ENCODE assay signal across 8 cellular contexts in genomic region chr11:65083834-65084597, GRCh38. TPM values are rescaled to one million over a fixed set of nuclear protein-coding genes. Genes with fewer than 3 reads are reported as not detected.
A peak's percentile ranks its signal among the peaks of the same experiment; 100 is the strongest.
DNase-seq lines count a peak whose midpoint lies in the region; ATAC-seq and TF ChIP-seq lines count a peak whose summit lies in the region.

Gene CDCA5, minus strand, starts transcription at chr11:65084040. Its CDS starts 62 bp downstream, at chr11:65083978.
Gene ZFPL1, plus strand, starts transcription at chr11:65084222. Its CDS starts 477 bp downstream, at chr11:65084699.

- TF ChIP-seq POLR2A in esophagus squamous epithelium (IDR thresholded peaks at IDR 0.05): peak in 2 of 4 donors; percentile 65 to 66

- no peak for TF ChIP-seq CTCF in DND-41 (IDR thresholded peaks at IDR 0.05; ENCODE audit: borderline replicate concordance, extremely low read depth, low read length, poor library complexity, severe bottlenecking)
- peak in 4 of 6 experiments; percentile 7 to 50 (median 14) for TF ChIP-seq CTCF in esophagus squamous epithelium (IDR thresholded peaks at IDR 0.05)

- H3K27ac ChIP-seq in DND-41 (ENCODE audit: low read length) (peak within 1 kb of the TSS; percentile 96), GM23248 (peak within 1 kb of the TSS; percentile 89), esophagus squamous epithelium (peak within 1 kb of the TSS; percentile 90 to 99 (median 97))

- peaks cover 56% of the 10 kb centered on the region for H3K4me1 ChIP-seq in DND-41 (ENCODE audit: insufficient read depth, low read length)
- H3K4me1 ChIP-seq in GM23248 (ENCODE audit: insufficient read depth): 0 out of 2 replicates have a peak, but pooled peaks cover 5% of the 10 kb centered on the region
- peaks cover 11 to 30% (median 14%) of the 10 kb centered on the region in 3 donors for H3K4me1 ChIP-seq in esophagus squamous epithelium

- intact Hi-C loops in activated T-helper 1 cell treated with anti-CD3 and anti-CD28 coated beads, Interleukin-12 subunit alpha, Interleukin-12 subunit beta, Interleukin-2, Interleukin-4 antibody, amounts not matched to agents 30 ng/mL and 10 ng/mL and 1 ng/mL, durations not matched to agents 14 hours and 24 hours and 36 hours (cut with micrococcal nuclease): loop anchor here (1.0 kb wide), 12 partner anchors 12 to 274 kb away; partner anchors contain the start of genes ATG2A, EHD1, FAU and MEN1
- intact Hi-C loops in esophagus squamous epithelium (cut with DNase I): no loop called here

- H3K4me2 ChIP-seq in DND-41 (ENCODE audit: insufficient read depth, low read length) (peak within 1 kb of the TSS; percentile 89), GM23248 (ENCODE audit: unreplicated experiment) (peak within 1 kb of the TSS; percentile 93)

- peaks cover 59% of the 10 kb centered on the region for H3K4me1 Mint-ChIP-seq in activated T-helper 1 cell treated with anti-CD3 and anti-CD28 coated beads, Interleukin-12 subunit alpha, Interleukin-12 subunit beta, Interleukin-2, Interleukin-4 antibody, amounts not matched to agents 30 ng/mL and 10 ng/mL and 1 ng/mL, durations not matched to agents 14 hours and 24 hours and 36 hours (ENCODE audit: low read depth)

- H3K36me3 Mint-ChIP-seq in activated T-helper 1 cell treated with anti-CD3 and anti-CD28 coated beads, Interleukin-12 subunit alpha, Interleukin-12 subunit beta, Interleukin-2, Interleukin-4 antibody, amounts not matched to agents 30 ng/mL and 10 ng/mL and 1 ng/mL, durations not matched to agents 14 hours and 24 hours and 36 hours (ENCODE audit: low read depth): peaks cover 34% of the 10 kb centered on the region

- peak within 1 kb of the TSS; percentile 97 for H3K27ac Mint-ChIP-seq in activated T-helper 1 cell treated with anti-CD3 and anti-CD28 coated beads, Interleukin-12 subunit alpha, Interleukin-12 subunit beta, Interleukin-2, Interleukin-4 antibody, amounts not matched to agents 30 ng/mL and 10 ng/mL and 1 ng/mL, durations not matched to agents 14 hours and 24 hours and 36 hours

- no peaks in the 10 kb centered on the region for H3K9me2 ChIP-seq in GM23248 (ENCODE audit: insufficient read depth)

- peak within 1 kb of the TSS; percentile 84 for H2AFZ ChIP-seq in DND-41 (ENCODE audit: low read depth, low read length)
- peak within 1 kb of the TSS; percentile 93 for H2AFZ ChIP-seq in GM23248

- peak within 1 kb of the TSS; percentile 98 for H3K4me3 Mint-ChIP-seq in activated T-helper 1 cell treated with anti-CD3 and anti-CD28 coated beads, Interleukin-12 subunit alpha, Interleukin-12 subunit beta, Interleukin-2, Interleukin-4 antibody, amounts not matched to agents 30 ng/mL and 10 ng/mL and 1 ng/mL, durations not matched to agents 14 hours and 24 hours and 36 hours

- H3K9me3 ChIP-seq in DND-41 (ENCODE audit: insufficient read depth, low read length, severe bottlenecking): no peaks in the 10 kb centered on the region
- no peaks in the 10 kb centered on the region for H3K9me3 ChIP-seq in GM23248 (ENCODE audit: low read depth)
- no peaks in the 10 kb centered on the region for H3K9me3 ChIP-seq in esophagus squamous epithelium

- peaks cover 87% of the 10 kb centered on the region for H3K36me3 ChIP-seq in DND-41 (ENCODE audit: insufficient read depth, low read length)
- H3K36me3 ChIP-seq in GM23248 (ENCODE audit: low read depth): peaks cover 9% of the 10 kb centered on the region; the same call in 1 of the 2 replicates
- peaks cover 7 to 42% (median 29%) of the 10 kb centered on the region in 3 donors for H3K36me3 ChIP-seq in esophagus squamous epithelium

- H3K9me3 Mint-ChIP-seq in activated T-helper 1 cell treated with anti-CD3 and anti-CD28 coated beads, Interleukin-12 subunit alpha, Interleukin-12 subunit beta, Interleukin-2, Interleukin-4 antibody, amounts not matched to agents 30 ng/mL and 10 ng/mL and 1 ng/mL, durations not matched to agents 14 hours and 24 hours and 36 hours: no peaks in the 10 kb centered on the region

- ATAC-seq in DND-41 (ENCODE audit: insufficient read depth, low read depth): peak; percentile 85

- H3K4me3 ChIP-seq in DND-41 (ENCODE audit: low read depth in 1 of 2, low read length in 2 of 2) (peak within 1 kb of the TSS; percentile 89 to 91), GM23248 (peak within 1 kb of the TSS; percentile 93), esophagus squamous epithelium (peak within 1 kb of the TSS; percentile 44 to 90 (median 79))

- H3F3A ChIP-seq in GM23248 (ENCODE audit: insufficient read depth): no peaks in the 10 kb centered on the region

- H3K27me3 ChIP-seq in DND-41 (ENCODE audit: insufficient read depth, low read length, poor library complexity): no peaks in the 10 kb centered on the region
- H3K27me3 ChIP-seq in GM23248 (replicated peaks; ENCODE audit: insufficient read depth): no peaks in the 10 kb centered on the region
- H3K27me3 ChIP-seq in esophagus squamous epithelium: no peaks in the 10 kb centered on the region

- H4K20me1 ChIP-seq in DND-41 (ENCODE audit: insufficient read depth, low read length) (peaks cover 34% of the 10 kb centered on the region), GM23248 (ENCODE audit: insufficient read depth) (no peaks in the 10 kb centered on the region)

- in situ Hi-C loops in GM23248 (cut with MboI): no loop called here

- H3K79me2 ChIP-seq in DND-41 (ENCODE audit: insufficient read depth, low read length): peaks cover 66% of the 10 kb centered on the region
- peaks cover 58% of the 10 kb centered on the region for H3K79me2 ChIP-seq in GM23248 (ENCODE audit: insufficient read depth)

- 1 to 3% methylated on average over 77 to 79 of the region's 79 CpGs for WGBS in GM23248 (ENCODE audit: low coverage in 1 of 2, low lambda C conversion rate in 2 of 2, missing lambda C conversion rate in 2 of 2), 2 experiments
- 0 to 1% methylated on average over 11 to 15 of the region's 79 CpGs for WGBS in esophagus squamous epithelium, 2 donors

- DNase-seq in DND-41 (peak; percentile 96), GM23248 (peak; percentile 99), LHCN-M2 (ENCODE audit: low read depth) (peak; percentile 94), RPMI7951 (ENCODE audit: low read depth) (peak; percentile 94), esophagus squamous epithelium (lab: John Stamatoyannopoulos, UW) (peak; percentile 63), myocyte (ENCODE audit: low read depth) (peak; percentile 95)
- peak; percentile 96 for DNase-seq in activated T-helper 1 cell treated with anti-CD3 and anti-CD28 coated beads, Interleukin-12 subunit alpha, Interleukin-12 subunit beta, Interleukin-2, Interleukin-4 antibody, amounts not matched to agents 30 ng/mL and 10 ng/mL and 1 ng/mL, durations not matched to agents 14 hours and 24 hours and 36 hours (ENCODE audit: low spot score)
- peak; percentile 93 for DNase-seq in stimulated activated CD8-positive, alpha-beta memory T cell treated with anti-CD3 and anti-CD28 coated beads, Interleukin-7, amount 100 ng/mL, for 4 hours (ENCODE audit: low read depth in 2 of 2)

- H3K9ac ChIP-seq in DND-41 (ENCODE audit: low read depth, low read length) (peak within 1 kb of the TSS; percentile 98), GM23248 (peak within 1 kb of the TSS; percentile 94)

- H3K27me3 Mint-ChIP-seq in activated T-helper 1 cell treated with anti-CD3 and anti-CD28 coated beads, Interleukin-12 subunit alpha, Interleukin-12 subunit beta, Interleukin-2, Interleukin-4 antibody, amounts not matched to agents 30 ng/mL and 10 ng/mL and 1 ng/mL, durations not matched to agents 14 hours and 24 hours and 36 hours (ENCODE audit: insufficient read depth): no peaks in the 10 kb centered on the region

RNA-seq across cellular contexts. Expression of gene CDCA5, which starts in this region (rescaled TPM):
- 16.8 and 17.5 TPM in 2 replicates for total RNA-seq in GM23248 (2014; rRNA removed; shearing (Covaris generic))
- polyA plus RNA-seq in GM23248 (2016; fragmentation: Nextera tagmentation; extraction: Ambion mirVana): 11.9 and 12.4 TPM in 2 replicates
- 48.0 and 62.1 TPM in 2 replicates for total RNA-seq in LHCN-M2 (2014; rRNA removed)
- polyA plus RNA-seq in LHCN-M2 (2012): 25.4 TPM
- 41.7 and 45.7 TPM in 2 replicates for total RNA-seq in RPMI7951 (2014; rRNA removed; shearing (Covaris generic))
- total RNA-seq in activated T-helper 1 cell treated with anti-CD3 and anti-CD28 coated beads, Interleukin-12 subunit alpha, Interleukin-12 subunit beta, Interleukin-2, Interleukin-4 antibody, amounts not matched to agents 30 ng/mL and 10 ng/mL and 1 ng/mL, durations not matched to agents 14 hours and 24 hours and 36 hours: 91.8 and 92.5 TPM in 2 replicates
- 10 to 100 TPM in 1 of 4 donors, 1 to 10 TPM in 3; 3.1 to 14.3 (median 9.0) TPM for total RNA-seq in esophagus squamous epithelium
- 0.75 and 1.8 TPM in 2 replicates for total RNA-seq in myocyte
- 1.3 TPM for polyA plus RNA-seq in myocyte (2012)

RNA-seq across cellular contexts. Expression of gene ZFPL1, which starts in this region (rescaled TPM):
- 55.2 and 66.8 TPM in 2 replicates for total RNA-seq in GM23248 (2014; rRNA removed; shearing (Covaris generic))
- 62.8 and 64.9 TPM in 2 replicates for polyA plus RNA-seq in GM23248 (2016; fragmentation: Nextera tagmentation; extraction: Ambion mirVana)
- total RNA-seq in LHCN-M2 (2014; rRNA removed) (55.7 and 59.9 TPM in 2 replicates), esophagus squamous epithelium (10 to 100 TPM; 24.0 to 52.2 (median 32.2) TPM), myocyte (39.8 and 48.1 TPM in 2 replicates)
- polyA plus RNA-seq in LHCN-M2 (2012): 55.3 TPM
- total RNA-seq in RPMI7951 (2014; rRNA removed; shearing (Covaris generic)): 58.3 and 65.6 TPM in 2 replicates
- total RNA-seq in activated T-helper 1 cell treated with anti-CD3 and anti-CD28 coated beads, Interleukin-12 subunit alpha, Interleukin-12 subunit beta, Interleukin-2, Interleukin-4 antibody, amounts not matched to agents 30 ng/mL and 10 ng/mL and 1 ng/mL, durations not matched to agents 14 hours and 24 hours and 36 hours: 31.9 and 34.5 TPM in 2 replicates
- 50.2 TPM for polyA plus RNA-seq in myocyte (2012)

Comparison
In these comparisons a context has a peak if more than half of its experiments do, and no peak if none do; other contexts are left out.
1. Peak in every context shown above with its lines: DNase-seq, ATAC-seq, H3K4me3 ChIP-seq and H3K27ac ChIP-seq.